ENCODE assay signal across 29 cellular contexts in the genomic region with DNA sequence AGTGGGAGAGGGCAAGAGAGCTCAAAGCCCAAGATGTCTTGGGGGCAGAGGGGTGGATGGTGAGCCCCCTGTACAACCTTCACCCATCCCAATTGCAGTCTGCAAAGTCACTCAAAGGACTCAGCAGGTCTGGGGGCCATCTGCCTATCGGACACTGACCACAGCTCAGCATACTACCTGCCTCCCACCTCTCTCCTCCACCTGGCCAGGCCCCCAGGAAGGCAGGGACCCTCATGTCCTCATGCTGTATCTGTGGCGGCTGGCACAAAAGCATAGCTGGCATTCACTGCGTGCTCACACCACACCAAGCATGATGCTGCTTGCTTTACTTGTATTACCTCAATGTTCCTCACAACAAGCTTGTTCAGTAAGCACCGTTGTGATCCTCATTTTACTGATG. TPM values are rescaled to one million over a fixed set of nuclear protein-coding genes. Genes with fewer than 3 reads are reported as not detected.
A peak's percentile ranks its signal among the peaks of the same experiment; 100 is the strongest.
DNase-seq lines count a peak whose midpoint lies in the region; ATAC-seq, FAIRE-seq and TF ChIP-seq lines count a peak whose summit lies in the region.
"Had no signal": no experiment of that assay in that cellular context is flagged by ENCODE, and none has a peak within 500 bp of the region (broad histone marks: within the 10 kb centered on the region; RNA-seq: fewer than 3 reads in every experiment).

No MANE protein-coding gene starts in this region.

- TF ChIP-seq EP300 in H1 (IDR thresholded peaks at IDR 0.05; ENCODE audit: borderline replicate concordance in 1 of 2, low read depth in 2 of 2, low read length in 2 of 2), result no peak

- FAIRE-seq in H1 (lab: Jason Lieb, UNC), result no peak
- FAIRE-seq: GM12891, HepG2 had no signal

- H2BK120ac ChIP-seq in H1 (replicated peaks; ENCODE audit: low read depth, low read length) (no peak overlapping the region), neuronal stem cell (ENCODE audit: low read depth, low read length) (no peak overlapping the region)

- peak overlapping the region; percentile 71 for H3K27ac Mint-ChIP-seq in T-helper 1 cell treated with Interleukin-12 subunit alpha and Interleukin-12 subunit beta and Interleukin-4 antibody, amounts not matched to agents 30 μg/mL and 1 μg/mL, for 36 hours
- no peak overlapping the region for H3K27ac Mint-ChIP-seq in immature natural killer cell
- H3K27ac Mint-ChIP-seq: CD8-positive, alpha-beta T cell; H9; HFFc6 had no signal

- TF ChIP-seq RAD21 in H1 (IDR thresholded peaks at IDR 0.05 in 1 of 2, conservative IDR thresholded peaks at IDR 0.05 in 1 of 2; ENCODE audit: low read depth in 2 of 2, low read length in 2 of 2), result no peak

- no peak overlapping the region for H4K91ac ChIP-seq in H1 (replicated peaks; ENCODE audit: insufficient read length, low read length)
- no peak overlapping the region for H4K91ac ChIP-seq in neuronal stem cell (ENCODE audit: low read depth, low read length, poor library complexity)

- no peaks in the 10 kb centered on the region for H3K79me1 ChIP-seq in H1 (ENCODE audit: low read depth, low read length)
- H3K79me1 ChIP-seq in neuronal stem cell (ENCODE audit: low read depth, low read length), result no peaks in the 10 kb centered on the region

- H3K4me3 Mint-ChIP-seq in T-helper 1 cell treated with Interleukin-12 subunit alpha and Interleukin-12 subunit beta and Interleukin-4 antibody, amounts not matched to agents 30 μg/mL and 1 μg/mL, for 36 hours, result peak overlapping the region; percentile 73
- H3K4me3 Mint-ChIP-seq in immature natural killer cell, result no peak overlapping the region
- H3K4me3 Mint-ChIP-seq: CD8-positive, alpha-beta T cell; H9; HFFc6 had no signal

- H3K4me3 ChIP-seq in H7 (ENCODE audit: insufficient read depth, low read depth, low read length) (no peak overlapping the region), H1 (ENCODE audit: extremely low read depth in 1 of 4, insufficient read depth in 2 of 4, low read depth in 3 of 4, low read length in 4 of 4) (no peak overlapping the region), neuronal stem cell (ENCODE audit: low read length in 2 of 2) (no peak overlapping the region)
- H3K4me3 ChIP-seq: BLaER1, SJSA1 had no signal

- H3K4me1 ChIP-seq in H1 (replicated peaks in 1 of 4; ENCODE audit: control insufficient read depth in 3 of 4, insufficient read depth in 4 of 4, low read length in 3 of 4), result peaks cover 0 to 26% (median 10%) of the 10 kb centered on the region in 4 experiments; a peak in 6 of 7 replicates
- peaks cover 0 to 13% of the 10 kb centered on the region in 2 donors for H3K4me1 ChIP-seq in neuronal stem cell (ENCODE audit: control insufficient read depth in 2 of 2, insufficient read depth in 1 of 2, low read depth in 1 of 2, low read length in 2 of 2)
- H3K4me1 ChIP-seq: SJSA1 had no signal

- H3K9ac ChIP-seq in H1 (replicated peaks in 1 of 4; ENCODE audit: extremely low read depth in 1 of 4, low read depth in 3 of 4, low read length in 3 of 4) (no peak overlapping the region), neuronal stem cell (ENCODE audit: low read depth, low read length, poor library complexity) (no peak overlapping the region)
- H3K9ac ChIP-seq: BLaER1 had no signal

- no peak overlapping the region for H3K14ac ChIP-seq in H1 (ENCODE audit: insufficient read length)
- H3K14ac ChIP-seq in neuronal stem cell (ENCODE audit: low read length), result peak overlapping the region; percentile 47

- H3K79me2 ChIP-seq in H1 (ENCODE audit: control insufficient read depth in 1 of 2, insufficient read depth in 2 of 2, low read length in 2 of 2), result no peaks in the 10 kb centered on the region

- no peak for DNase-seq in T-helper 1 cell
- peak; percentile 18 for DNase-seq in H7
- no peak for DNase-seq in H1 (ENCODE audit: low read depth in 1 of 2, low spot score in 2 of 2)
- no peak for DNase-seq in neuronal stem cell (ENCODE audit: low spot score)
- DNase-seq in immature natural killer cell, result no peak
- no peak for DNase-seq in C1 segment of cervical spinal cord (lab: John Stamatoyannopoulos, UW)
- DNase-seq: ACHN; Calu3; CD8-positive, alpha-beta T cell; HFFc6; KBM-7; NCI-H1092; NCI-H1436 treated with DMSO at 0.1 percent for 48 hours; NCI-H1930; NCI-H2227 treated with DMSO at 0.1 percent for 48 hours; NCI-H510A; NCI-H748 treated with DMSO at 0.1 percent for 48 hours; Peyer's patch had no signal

- H3K18ac ChIP-seq in H1 (ENCODE audit: extremely low read depth, low read length), result no peak overlapping the region
- no peak overlapping the region for H3K18ac ChIP-seq in neuronal stem cell (ENCODE audit: low read length)

- no peak overlapping the region for H3K23ac ChIP-seq in H1 (ENCODE audit: insufficient read length)
- H3K23ac ChIP-seq in neuronal stem cell (ENCODE audit: low read depth, low read length, poor library complexity), result peak overlapping the region; percentile 12

- H3K36me3 ChIP-seq in H7 (replicated peaks; ENCODE audit: control insufficient read depth, insufficient read depth, low read length) (no peaks in the 10 kb centered on the region), H1 (ENCODE audit: control insufficient read depth in 2 of 4, insufficient read depth in 4 of 4, low read length in 3 of 4) (no peaks in the 10 kb centered on the region), neuronal stem cell (replicated peaks in 1 of 2; ENCODE audit: control insufficient read depth in 2 of 2, insufficient read depth in 2 of 2, low read length in 2 of 2) (no peaks in the 10 kb centered on the region)
- H3K36me3 ChIP-seq: BLaER1, Peyer's patch, SJSA1 had no signal

- no peaks in the 10 kb centered on the region; the same call in 1 of the 2 replicates for H3K23me2 ChIP-seq in H1 (ENCODE audit: low read depth, low read length)

- TF ChIP-seq POLR2A in H1 (IDR thresholded peaks at IDR 0.05; ENCODE audit: control extremely low read depth in 1 of 2, low read depth in 2 of 2, low read length in 2 of 2), result no peak

- TF ChIP-seq CTCF in H1 (IDR thresholded peaks at IDR 0.05; ENCODE audit: control extremely low read depth in 1 of 3, insufficient read depth in 1 of 3, low read depth in 1 of 3, low read length in 3 of 3), result no peak

- H2BK15ac ChIP-seq in H1 (ENCODE audit: low read length), result 0 out of 2 replicates have a peak overlapping the region, but pooled peaks have one; percentile 72
- H2BK15ac ChIP-seq in neuronal stem cell (ENCODE audit: low read length), result peak overlapping the region; percentile 46

- H4K5ac ChIP-seq in H1 (ENCODE audit: insufficient read length, low read depth, low read length), result no peak overlapping the region

- H3K9me3 Mint-ChIP-seq in T-helper 1 cell treated with Interleukin-12 subunit alpha and Interleukin-12 subunit beta and Interleukin-4 antibody, amounts not matched to agents 30 μg/mL and 1 μg/mL, for 36 hours, result no peaks in the 10 kb centered on the region
- H3K9me3 Mint-ChIP-seq in immature natural killer cell, result no peaks in the 10 kb centered on the region
- H3K9me3 Mint-ChIP-seq: CD8-positive, alpha-beta T cell; H9; HFFc6 had no signal

- H2BK20ac ChIP-seq in H1 (ENCODE audit: low read length), result no peak overlapping the region

- H3K36me3 Mint-ChIP-seq in T-helper 1 cell treated with Interleukin-12 subunit alpha and Interleukin-12 subunit beta and Interleukin-4 antibody, amounts not matched to agents 30 μg/mL and 1 μg/mL, for 36 hours (ENCODE audit: low read depth), result no peaks in the 10 kb centered on the region
- no peaks in the 10 kb centered on the region for H3K36me3 Mint-ChIP-seq in immature natural killer cell
- H3K36me3 Mint-ChIP-seq: CD8-positive, alpha-beta T cell had no signal

- H3K9me3 ChIP-seq in H1 (ENCODE audit: insufficient read depth in 2 of 2, low read depth in 1 of 2, low read length in 1 of 2) (no peaks in the 10 kb centered on the region), neuronal stem cell (replicated peaks in 1 of 2; ENCODE audit: control insufficient read depth in 2 of 2, insufficient read depth in 1 of 2, low read depth in 1 of 2, low read length in 2 of 2) (peaks cover 0 to 1% of the 10 kb centered on the region in 2 donors)
- H3K9me3 ChIP-seq: BLaER1, Peyer's patch, SJSA1 had no signal

- H2BK5ac ChIP-seq in H1 (ENCODE audit: low read depth, low read length), result no peak overlapping the region
- H2BK5ac ChIP-seq in neuronal stem cell (ENCODE audit: low read length), result no peak overlapping the region

- H3K4me2 ChIP-seq in H1 (ENCODE audit: insufficient read depth in 1 of 2, low read depth in 2 of 2, low read length in 2 of 2) (no peak overlapping the region), neuronal stem cell (ENCODE audit: insufficient read depth, low read length, poor library complexity, severe bottlenecking) (no peak overlapping the region)

- H2AK5ac ChIP-seq in H1 (ENCODE audit: low read depth, low read length) (no peak overlapping the region), neuronal stem cell (ENCODE audit: low read depth, low read length) (no peak overlapping the region)

- no peak overlapping the region for H2AFZ ChIP-seq in H1 (ENCODE audit: low read length)
- no peak overlapping the region for H2AFZ ChIP-seq in neuronal stem cell (ENCODE audit: low read length)

- POLR2A ChIA-PET in H1 (lab: Charles Lee; ENCODE audit: partially characterized antibody), result interaction anchor here (1.3 kb wide), 1 partner anchor 10 kb away, joined by 3 read pairs; no protein-coding TSS in a partner anchor

- H3K27me3 ChIP-seq in H7 (ENCODE audit: control insufficient read depth, insufficient read depth, low read length) (no peaks in the 10 kb centered on the region; the same call in 1 of the 2 replicates), H1 (replicated peaks in 1 of 4; ENCODE audit: control insufficient read depth in 3 of 4, extremely low read depth in 1 of 4, insufficient read depth in 3 of 4, low read length in 3 of 4) (no peaks in the 10 kb centered on the region; a peak in 1 of 7 replicates), neuronal stem cell (ENCODE audit: control insufficient read depth in 3 of 3, insufficient read depth in 3 of 3, low read depth in 1 of 3, low read length in 3 of 3) (peaks cover 0 to 36% (median 0%) of the 10 kb centered on the region in 3 experiments)
- H3K27me3 ChIP-seq: BLaER1, Peyer's patch had no signal

- CTCF ChIA-PET in H1 (lab: Charles Lee; ENCODE audit: partially characterized antibody), result interaction anchor here (0.7 to 9.9 kb wide), 10 partner anchors 9 to 47 kb away, joined by 3 to 162 read pairs (median 5); no protein-coding TSS in a partner anchor

- 96% methylated on average over 4 of the region's 4 CpGs; no CpG with 5 or more reads in 1 of the 2 experiments for WGBS in H1 (ENCODE audit: extremely low coverage in 1 of 2, insufficient coverage in 1 of 2, insufficient read length in 1 of 2, insufficient replicate concordance in 2 of 2, low coverage in 1 of 2, low lambda C conversion rate in 2 of 2, missing lambda C conversion rate in 1 of 2), 2 experiments
- WGBS in neuronal stem cell (ENCODE audit: extremely low coverage in 2 of 2, insufficient read length in 2 of 2, insufficient replicate concordance in 1 of 2), 2 donors, result no CpG with 5 or more reads among the region's 4 CpGs

- peaks cover 28% of the 10 kb centered on the region for H3K4me1 Mint-ChIP-seq in T-helper 1 cell treated with Interleukin-12 subunit alpha and Interleukin-12 subunit beta and Interleukin-4 antibody, amounts not matched to agents 30 μg/mL and 1 μg/mL, for 36 hours (ENCODE audit: low read depth)
- H3K4me1 Mint-ChIP-seq in immature natural killer cell, result no peaks in the 10 kb centered on the region

- no peak overlapping the region for H3K27ac ChIP-seq in H1 (ENCODE audit: low read depth, low read length)
- H3K27ac ChIP-seq in neuronal stem cell (replicated peaks; ENCODE audit: low read length), result no peak overlapping the region
- H3K27ac ChIP-seq: 22Rv1, BLaER1, HL-60, Peyer's patch, SJSA1 had no signal

- H4K8ac ChIP-seq in H1 (ENCODE audit: extremely low read depth, insufficient read depth, low read length), result no peak overlapping the region
- peak overlapping the region; percentile 89 for H4K8ac ChIP-seq in neuronal stem cell (ENCODE audit: low read depth, low read length)

- peaks cover 6% of the 10 kb centered on the region for H3K27me3 Mint-ChIP-seq in T-helper 1 cell treated with Interleukin-12 subunit alpha and Interleukin-12 subunit beta and Interleukin-4 antibody, amounts not matched to agents 30 μg/mL and 1 μg/mL, for 36 hours (ENCODE audit: low read depth)
- peaks cover 0 to 5% (median 2%) of the 10 kb centered on the region in 3 donors for H3K27me3 Mint-ChIP-seq in immature natural killer cell (ENCODE audit: low read depth in 3 of 3)

- no peaks in the 10 kb centered on the region for H4K20me1 ChIP-seq in H1 (replicated peaks in 1 of 2; ENCODE audit: control insufficient read depth in 1 of 2, insufficient read depth in 2 of 2, low read length in 2 of 2)
- H4K20me1 ChIP-seq: BLaER1 had no signal

- no peak for ATAC-seq in HG03442 (IDR thresholded peaks at IDR 0.05; ENCODE audit: unreplicated experiment)
- ATAC-seq: CD8-positive, alpha-beta T cell; HepG2 had no signal

- H3K4ac ChIP-seq in H1 (replicated peaks; ENCODE audit: insufficient read length, low read depth, low read length) (no peak overlapping the region), neuronal stem cell (ENCODE audit: low read length) (no peak overlapping the region)

- H2BK12ac ChIP-seq in H1 (ENCODE audit: low read depth, low read length), result peak overlapping the region; percentile 39; the same call in 1 of the 2 replicates
- no peak overlapping the region for H2BK12ac ChIP-seq in neuronal stem cell (ENCODE audit: low read length)

- no peak overlapping the region for H3K56ac ChIP-seq in H1 (replicated peaks; ENCODE audit: insufficient read length, low read depth, low read length)

RNA-seq across cellular contexts. Expression of gene CRHR2, which starts 16.2 kb away (rescaled TPM):
- total RNA-seq in H7 (2014; rRNA removed; shearing (Covaris generic)), result not detected in 2 replicates
- total RNA-seq in H1 (2021; fragmentation: NEBNext Ultra II Directional; extraction: Animal tissue kit (Norgen Biotek cat#: 25700)), result 0.19 and 0.37 TPM in 2 replicates
- polyA plus RNA-seq in H1 (2011; rRNA removed), result 0.99 and 1.3 TPM in 2 replicates
- polyA plus RNA-seq in H1 (2011; cell fraction: cytosol; rRNA removed), result 0.79 TPM
- 2.5 TPM for polyA plus RNA-seq in H1 (2011; cell fraction: nucleus; rRNA removed)
- 0.66 to 0.97 TPM (median 0.72 TPM) in 4 replicates for polyA plus RNA-seq in H1 (2012, experiment 1 of 2)
- 0.47 TPM for polyA plus RNA-seq in H1 (2012, experiment 2 of 2)
- polyA plus RNA-seq in H1 (2013, experiment 1 of 2), result 0.39 TPM
- polyA plus RNA-seq in H1 (2013, experiment 2 of 2), result 0.37 TPM
- polyA minus RNA-seq in H1 (2011; rRNA and poly(A)+ RNA removed), result 0.35 and 1.8 TPM in 2 replicates
- 0.37 TPM for polyA minus RNA-seq in H1 (2011; cell fraction: cytosol; rRNA and poly(A)+ RNA removed)
- polyA minus RNA-seq in H1 (2011; cell fraction: nucleus; rRNA and poly(A)+ RNA removed), result 0.40 TPM
- polyA plus RNA-seq in neuronal stem cell (2013, experiment 1 of 2), result 0.08 TPM
- polyA plus RNA-seq in neuronal stem cell (2013, experiment 2 of 2), result 0.04 TPM
- not detected for polyA plus RNA-seq in immature natural killer cell
- total RNA-seq: Calu3, G401, HepG2, HFFc6, HT-29, Peyer's patch, SJSA1 had no signal
- polyA plus RNA-seq: HepG2 had no signal

RNA-seq across cellular contexts. Expression of gene INMT, which starts 53.5 kb away (rescaled TPM):
- 1.0 and 3.9 TPM in 2 replicates for total RNA-seq in H7 (2014; rRNA removed; shearing (Covaris generic))
- 0.60 and 0.84 TPM in 2 replicates for total RNA-seq in H1 (2021; fragmentation: NEBNext Ultra II Directional; extraction: Animal tissue kit (Norgen Biotek cat#: 25700))
- 0.94 and 1.2 TPM in 2 replicates for polyA plus RNA-seq in H1 (2011; rRNA removed)
- polyA plus RNA-seq in H1 (2011; cell fraction: cytosol; rRNA removed), result 1.8 TPM
- 4.0 TPM for polyA plus RNA-seq in H1 (2011; cell fraction: nucleus; rRNA removed)
- 0.71 to 2.0 TPM (median 1.0 TPM) in 4 replicates for polyA plus RNA-seq in H1 (2012, experiment 1 of 2)
- polyA plus RNA-seq in H1 (2012, experiment 2 of 2), result 0.22 TPM
- 0.39 TPM for polyA plus RNA-seq in H1 (2013, experiment 1 of 2)
- polyA plus RNA-seq in H1 (2013, experiment 2 of 2), result 0.11 TPM
- polyA minus RNA-seq in H1 (2011; rRNA and poly(A)+ RNA removed), result 1.1 and 1.9 TPM in 2 replicates
- 0.73 TPM for polyA minus RNA-seq in H1 (2011; cell fraction: cytosol; rRNA and poly(A)+ RNA removed)
- polyA minus RNA-seq in H1 (2011; cell fraction: nucleus; rRNA and poly(A)+ RNA removed), result 2.9 TPM
- 0.79 TPM for polyA plus RNA-seq in neuronal stem cell (2013, experiment 1 of 2)
- 1.1 TPM for polyA plus RNA-seq in neuronal stem cell (2013, experiment 2 of 2)
- polyA plus RNA-seq in immature natural killer cell, result not detected
- total RNA-seq: Calu3, HepG2, HFFc6, HT-29 had no signal
- polyA plus RNA-seq: HepG2 had no signal
